ENCODE assay signal across 1 cellular context in genomic region chr17:78951967-78952551, GRCh38.
TF ChIP-seq lines count a peak whose summit lies in the region.

No MANE protein-coding gene starts in this region.

TF ChIP-seq in GM23338, 12 proteins besides CTCF, POLR2A, EP300 and RAD21 (continued from another document):
- TF ChIP-seq ZNF462 (CRISPR knock-in tag; IDR thresholded peaks at IDR 0.05): no peak
- TF ChIP-seq ZNF331 (CRISPR knock-in tag; IDR thresholded peaks at IDR 0.05; ENCODE audit: low read depth): no peak
- TF ChIP-seq ETS1 (IDR thresholded peaks at IDR 0.05): no peak
